ENCODE assay signal across 19 cellular contexts in the genomic region with DNA sequence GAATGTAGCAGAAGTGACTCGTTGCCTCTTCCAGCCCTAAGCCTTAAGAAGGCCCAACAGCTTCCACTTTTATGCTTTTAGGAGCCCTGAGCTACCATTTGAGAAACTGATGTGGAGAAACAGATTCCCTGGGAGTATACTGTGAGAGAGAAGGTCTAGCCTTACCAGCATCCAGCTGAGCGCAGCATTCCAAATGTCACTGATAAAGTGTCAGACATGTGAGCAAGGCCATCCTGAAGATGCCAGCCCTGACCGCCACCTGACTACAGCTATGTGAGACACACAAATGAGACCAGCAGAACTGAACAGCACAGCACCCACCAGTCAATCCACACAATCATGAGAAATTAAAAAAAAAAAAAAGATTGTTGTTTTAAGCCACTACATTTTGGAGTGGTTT. TPM values are rescaled to one million over a fixed set of nuclear protein-coding genes. Genes with fewer than 3 reads are reported as not detected.
DNase-seq lines count a peak whose midpoint lies in the region; ATAC-seq and TF ChIP-seq lines count a peak whose summit lies in the region.
"Had no signal": no experiment of that assay in that cellular context is flagged by ENCODE, and none has a peak within 500 bp of the region (broad histone marks: within the 10 kb centered on the region; RNA-seq: fewer than 3 reads in every experiment).

No MANE protein-coding gene starts in this region.

- H4K91ac ChIP-seq in trophoblast cell (ENCODE audit: low read depth, low read length) = no peak overlapping the region

- H3K4me2 ChIP-seq in trophoblast cell (ENCODE audit: low read length) = no peak overlapping the region
- H3K4me2 ChIP-seq: A549 had no signal

- CTCF ChIA-PET in activated CD4-positive, alpha-beta T cell treated with anti-CD3 and anti-CD28 coated beads, Interleukin-2, amount 10 ng/mL, durations not matched to agents 7 days and 5 days (lab: Charles Lee) = no interaction called here
- CTCF ChIA-PET in Panc1 (lab: Charles Lee) = no interaction called here

- no CpG with 5 or more reads among the region's 3 CpGs for WGBS in trophoblast cell (ENCODE audit: extremely low coverage, insufficient coverage, insufficient read length)

- H3K9me3 Mint-ChIP-seq in activated CD4-positive, alpha-beta T cell treated with anti-CD3 and anti-CD28 coated beads, Interleukin-2, amount 10 ng/mL, durations not matched to agents 7 days and 5 days = no peaks in the 10 kb centered on the region
- H3K9me3 Mint-ChIP-seq: CD4-positive, alpha-beta T cell; CD8-positive, alpha-beta T cell had no signal

- H3K79me2 ChIP-seq in trophoblast cell (ENCODE audit: control insufficient read depth, insufficient read depth, low read length, poor library complexity) = no peaks in the 10 kb centered on the region

- no peak overlapping the region for H4K8ac ChIP-seq in trophoblast cell (ENCODE audit: low read depth, low read length)

- H4K12ac ChIP-seq in trophoblast cell (ENCODE audit: low read depth, low read length) = no peak overlapping the region

- H3K9ac ChIP-seq in trophoblast cell (ENCODE audit: low read length) = peak overlapping the region; percentile 12
- H3K9ac ChIP-seq: BLaER1 treated with 17β-estradiol and CSF1 and Interleukin-3, amounts not matched to agents 10 nM and 100 nM had no signal

- peaks cover 14% of the 10 kb centered on the region for H3K4me1 Mint-ChIP-seq in activated CD4-positive, alpha-beta T cell treated with anti-CD3 and anti-CD28 coated beads, Interleukin-2, amount 10 ng/mL, durations not matched to agents 7 days and 5 days

- no peaks in the 10 kb centered on the region for H3K36me3 Mint-ChIP-seq in activated CD4-positive, alpha-beta T cell treated with anti-CD3 and anti-CD28 coated beads, Interleukin-2, amount 10 ng/mL, durations not matched to agents 7 days and 5 days (ENCODE audit: low read depth)
- H3K36me3 Mint-ChIP-seq: CD8-positive, alpha-beta T cell had no signal

- no peak overlapping the region for H3K4ac ChIP-seq in trophoblast cell (ENCODE audit: low read depth, low read length)

- H3K27me3 Mint-ChIP-seq in activated CD4-positive, alpha-beta T cell treated with anti-CD3 and anti-CD28 coated beads, Interleukin-2, amount 10 ng/mL, durations not matched to agents 7 days and 5 days = peaks cover 15% of the 10 kb centered on the region
- H3K27me3 Mint-ChIP-seq: CD4-positive, alpha-beta T cell had no signal

- POLR2A ChIA-PET in activated CD4-positive, alpha-beta T cell treated with anti-CD3 and anti-CD28 coated beads, Interleukin-2, amount 10 ng/mL, durations not matched to agents 7 days and 5 days (lab: Charles Lee) = interaction anchor here (0.5 to 0.7 kb wide), 2 partner anchors 87 to 1243 kb away, joined by 3 to 6 read pairs; no protein-coding TSS in a partner anchor
- POLR2A ChIA-PET in Panc1 (lab: Charles Lee) = interaction anchor here (0.7 kb wide), 1 partner anchor 9 kb away, joined by 9 read pairs; no protein-coding TSS in a partner anchor

- H3K9me3 ChIP-seq in Panc1 (ENCODE audit: control insufficient read depth, insufficient read depth, low read depth, low read length) (no peaks in the 10 kb centered on the region), trophoblast cell (ENCODE audit: insufficient read depth, low read depth, low read length) (no peaks in the 10 kb centered on the region)
- H3K9me3 ChIP-seq: A549; BLaER1 treated with 17β-estradiol and CSF1 and Interleukin-3, amounts not matched to agents 10 nM and 100 nM; Caco-2 had no signal

- H3K27ac ChIP-seq in Panc1 (ENCODE audit: low read length) (no peak overlapping the region), trophoblast cell (ENCODE audit: low read depth, low read length) (no peak overlapping the region)
- H3K27ac ChIP-seq: 22Rv1; A549; BLaER1 treated with 17β-estradiol and CSF1 and Interleukin-3, amounts not matched to agents 10 nM and 100 nM; C4-2B had no signal

- no peak overlapping the region for H2AFZ ChIP-seq in trophoblast cell (ENCODE audit: insufficient read depth, low read length, poor library complexity)

- H3K4me3 ChIP-seq in Panc1 (ENCODE audit: low read depth in 2 of 2, low read length in 2 of 2) (no peak overlapping the region), trophoblast cell (ENCODE audit: low read depth, low read length) (no peak overlapping the region)
- H3K4me3 ChIP-seq: A549; BLaER1 treated with 17β-estradiol and CSF1 and Interleukin-3, amounts not matched to agents 10 nM and 100 nM had no signal

- H3K4me3 Mint-ChIP-seq in activated CD4-positive, alpha-beta T cell treated with anti-CD3 and anti-CD28 coated beads, Interleukin-2, amount 10 ng/mL, durations not matched to agents 7 days and 5 days = no peak overlapping the region
- H3K4me3 Mint-ChIP-seq: B cell; CD4-positive, alpha-beta T cell; CD8-positive, alpha-beta T cell had no signal

- 0 out of 2 replicates have a peak, but pooled peaks have one; percentile 21 for ATAC-seq in Panc1
- ATAC-seq: CD8-positive, alpha-beta T cell had no signal

- no peak for DNase-seq in activated CD4-positive, alpha-beta T cell treated with anti-CD3 and anti-CD28 coated beads, Interleukin-2, amount 10 ng/mL, durations not matched to agents 7 days and 5 days
- no peak for DNase-seq in activated CD4-positive, alpha-beta T cell treated with anti-CD3 and anti-CD28 coated beads for 1 hour
- DNase-seq in Panc1 (ENCODE audit: low read depth, low spot score) (no peak), trophoblast cell (peak; percentile 92 to 93), HCEC 1CT (no peak), DMS153 (lab: John Stamatoyannopoulos, UW) (no peak)
- DNase-seq: AML-193; Caco-2; Calu3; CD4-positive, alpha-beta T cell; CD8-positive, alpha-beta T cell; DMS 273 treated with DMSO at 0.1 percent for 48 hours; DMS79 treated with DMSO at 0.1 percent for 48 hours; GF-D8 had no signal

- in situ Hi-C loops in Panc1 (cut with HindIII; ENCODE audit: low pct_unique_long_range_greater_than_20kb, low sequenced_read_pairs) = no loop called here

- H3K23ac ChIP-seq in trophoblast cell (ENCODE audit: low read length) = no peak overlapping the region

- BruUV-seq in Panc1 (replicated peaks; lab: Mats Ljungman, UMichigan) = no TSS peak

- H3K18ac ChIP-seq in trophoblast cell (ENCODE audit: low read length) = no peak overlapping the region

- H3K27me3 ChIP-seq in Panc1 (ENCODE audit: control insufficient read depth, insufficient read depth, low read length) (no peaks in the 10 kb centered on the region; the same call in 1 of the 2 replicates), trophoblast cell (ENCODE audit: insufficient read depth, low read length) (no peaks in the 10 kb centered on the region)
- H3K27me3 ChIP-seq: BLaER1 treated with 17β-estradiol and CSF1 and Interleukin-3, amounts not matched to agents 10 nM and 100 nM had no signal

- no peak overlapping the region for H2BK5ac ChIP-seq in trophoblast cell (ENCODE audit: low read depth, low read length, poor library complexity)

- intact Hi-C loops in Panc1 (cut with micrococcal nuclease; ENCODE audit: unreplicated experiment) = no loop called here

- H3K4me1 ChIP-seq in Panc1 (ENCODE audit: control insufficient read depth, insufficient read depth, low read length) (no peaks in the 10 kb centered on the region), trophoblast cell (ENCODE audit: control insufficient read depth in 1 of 2, insufficient read depth in 2 of 2, low read length in 2 of 2) (no peaks in the 10 kb centered on the region)
- H3K4me1 ChIP-seq: A549 had no signal

- no peak for TF ChIP-seq CTCF in Panc1 (IDR thresholded peaks at IDR 0.05)

- no peaks in the 10 kb centered on the region for H3K79me1 ChIP-seq in trophoblast cell (ENCODE audit: low read length)

- peak overlapping the region; percentile 51 for H3K27ac Mint-ChIP-seq in activated CD4-positive, alpha-beta T cell treated with anti-CD3 and anti-CD28 coated beads, Interleukin-2, amount 10 ng/mL, durations not matched to agents 7 days and 5 days
- H3K27ac Mint-ChIP-seq: B cell; CD4-positive, alpha-beta T cell; CD8-positive, alpha-beta T cell had no signal

- H3K36me3 ChIP-seq in Panc1 (ENCODE audit: control insufficient read depth, insufficient read depth, low read length) (no peaks in the 10 kb centered on the region), trophoblast cell (ENCODE audit: control insufficient read depth in 1 of 2, insufficient read depth in 2 of 2, low read length in 2 of 2) (no peaks in the 10 kb centered on the region)
- H3K36me3 ChIP-seq: BLaER1 treated with 17β-estradiol and CSF1 and Interleukin-3, amounts not matched to agents 10 nM and 100 nM had no signal

- no peak overlapping the region for H3K14ac ChIP-seq in trophoblast cell (ENCODE audit: low read length)

- H2BK12ac ChIP-seq in trophoblast cell (ENCODE audit: low read length) = no peak overlapping the region

- no peak overlapping the region for H2AK5ac ChIP-seq in trophoblast cell (ENCODE audit: low read length)

- no peak overlapping the region for H2BK120ac ChIP-seq in trophoblast cell (ENCODE audit: insufficient read depth, low read length, poor library complexity)

RNA-seq across cellular contexts. Expression of gene MED13, which starts 18.6 kb away (rescaled TPM):
- 10 to 100 TPM; 52.5 to 65.4 TPM for total RNA-seq in activated CD4-positive, alpha-beta T cell treated with anti-CD3 and anti-CD28 coated beads, Interleukin-2, amount 10 ng/mL, durations not matched to agents 7 days and 5 days
- 69.5 TPM for total RNA-seq in Panc1 (2021; ENCODE audit: unreplicated experiment)
- polyA plus RNA-seq in Panc1 (2012; ENCODE audit: insufficient read length) = 13.2 TPM
- 93.8 and 101 TPM in 2 replicates for polyA plus RNA-seq in trophoblast cell (2013)

Comparison
In these comparisons a context has a peak if more than half of its experiments do, and no peak if none do; other contexts are left out.
1. DNase-seq: peak in trophoblast cell (2 of 2); none in activated CD4-positive, alpha-beta T cell treated with anti-CD3 and anti-CD28 coated beads, Interleukin-2, amount 10 ng/mL, durations not matched to agents 7 days and 5 days (single experiment), activated CD4-positive, alpha-beta T cell treated with anti-CD3 and anti-CD28 coated beads for 1 hour (single experiment), Panc1 (single experiment), HCEC 1CT (single experiment) and DMS153 (single experiment).